31 cellular contexts compared by ENCODE assay signal in genomic region chr4:141706445-141706844, GRCh38.
DNase-seq lines count a peak whose midpoint lies in the region; ATAC-seq, FAIRE-seq and TF ChIP-seq lines count a peak whose summit lies in the region.
"Had no signal": no experiment of that assay in that cellular context is flagged by ENCODE, and none has a peak within 500 bp of the region (broad histone marks: within the 10 kb centered on the region; RNA-seq: fewer than 3 reads in every experiment).

No MANE protein-coding gene starts in this region.

- H3K9me3 ChIP-seq in left ventricle myocardium inferior (replicated peaks), result peaks cover 27% of the 10 kb centered on the region
- H3K9me3 ChIP-seq: SJCRH30, suprapubic skin had no signal

- no peaks in the 10 kb centered on the region for H3K27me3 ChIP-seq in left ventricle myocardium inferior (ENCODE audit: low read depth)
- H3K27me3 ChIP-seq: left lung, SJCRH30, suprapubic skin had no signal

- peaks cover 64% of the 10 kb centered on the region for H3K4me1 Mint-ChIP-seq in stimulated activated memory B cell treated with anti-CD40 and anti-IgM and Interleukin-4, amounts not matched to agents 10 μg/mL and 1 μg/mL and 100 μg/mL, for 72 hours

- no peak for FAIRE-seq in H54 (lab: Jason Lieb, UNC)
- FAIRE-seq: bronchial epithelial cell had no signal

- no peak overlapping the region for H3K4me3 Mint-ChIP-seq in stimulated activated memory B cell treated with anti-CD40 and anti-IgM and Interleukin-4, amounts not matched to agents 10 μg/mL and 1 μg/mL and 100 μg/mL, for 72 hours
- H3K4me3 Mint-ChIP-seq: HFFc6 had no signal

- H3K27ac ChIP-seq in left ventricle myocardium inferior (replicated peaks), result no peak overlapping the region
- H3K27ac ChIP-seq: C4-2B, epithelial cell of prostate, GM23248, left lung, SJCRH30, suprapubic skin, VCaP had no signal

- H3K27ac Mint-ChIP-seq in stimulated activated memory B cell treated with anti-CD40 and anti-IgM and Interleukin-4, amounts not matched to agents 10 μg/mL and 1 μg/mL and 100 μg/mL, for 72 hours, result peak overlapping the region; percentile 48
- H3K27ac Mint-ChIP-seq: activated naive CD4-positive, alpha-beta T cell treated with anti-CD3 and anti-CD28 coated beads, Interleukin-2, amount 50 U/mL, for 72 hours; activated T-helper 2 cell treated with anti-CD3 and anti-CD28 coated beads, Interferon-gamma antibody, Interleukin-2, Interleukin-4, amounts not matched to agents 10 μg/mL and 5 μg/mL and 100 μg/mL, durations not matched to agents 14 hours and 24 hours and 36 hours; HFFc6 had no signal

- H3K4me1 ChIP-seq in left ventricle myocardium inferior, result no peaks in the 10 kb centered on the region
- H3K4me1 ChIP-seq: suprapubic skin had no signal

- no peak for TF ChIP-seq CTCF in left ventricle myocardium inferior (IDR thresholded peaks at IDR 0.05; ENCODE audit: borderline replicate concordance)

- peak; percentile 45 for DNase-seq in amniotic epithelial cell (ENCODE audit: low read depth)
- no peak for DNase-seq in H54 (ENCODE audit: insufficient read length, low spot score)
- DNase-seq in NCI-H82 treated with DMSO at 0.1 percent for 48 hours (lab: John Stamatoyannopoulos, UW; ENCODE audit: unreplicated experiment), result no peak
- no peak for DNase-seq in left ventricle myocardium inferior
- DNase-seq: activated CD4-positive, alpha-beta T cell treated with anti-CD3 and anti-CD28 coated beads for 48 hours; Calu3; DMS79; effector CD8-positive, alpha-beta T cell; GF-D8; GM23248; HFFc6; IMR-90; left lung; mesendoderm; NCI-H146; NCI-H446; NCI-H774; SJCRH30; stimulated activated naive CD4-positive, alpha-beta T cell treated with Interleukin-2 at 50 U/mL for 16 hours; T1000 had no signal

- ATAC-seq in GM18520 (IDR thresholded peaks at IDR 0.05; ENCODE audit: unreplicated experiment) (peak; percentile 2), HG02938 (IDR thresholded peaks at IDR 0.05; ENCODE audit: unreplicated experiment) (peak; percentile 1), HG03039 (IDR thresholded peaks at IDR 0.05; ENCODE audit: unreplicated experiment) (no peak)
- no peak for ATAC-seq in stimulated activated memory B cell treated with anti-CD40 and anti-IgM and Interleukin-4, amounts not matched to agents 10 μg/mL and 1 μg/mL and 100 μg/mL, for 72 hours
- ATAC-seq: activated naive CD4-positive, alpha-beta T cell treated with anti-CD3 and anti-CD28 coated beads, Interleukin-2, amount 50 U/mL, for 72 hours; left lung had no signal

- no peak overlapping the region for H3K4me3 ChIP-seq in left ventricle myocardium inferior
- H3K4me3 ChIP-seq: GM23248, left lung, SJCRH30, suprapubic skin had no signal

- no peak for TF ChIP-seq POLR2A in H54 (IDR thresholded peaks at IDR 0.05; ENCODE audit: low read depth, low read length)

- no peaks in the 10 kb centered on the region for H3K27me3 Mint-ChIP-seq in stimulated activated memory B cell treated with anti-CD40 and anti-IgM and Interleukin-4, amounts not matched to agents 10 μg/mL and 1 μg/mL and 100 μg/mL, for 72 hours

- no peaks in the 10 kb centered on the region for H3K36me3 ChIP-seq in left ventricle myocardium inferior
- H3K36me3 ChIP-seq: left lung, SJCRH30, suprapubic skin had no signal

- intact Hi-C loops in left ventricle myocardium inferior (cut with micrococcal nuclease), result no loop called here

- H3K36me3 Mint-ChIP-seq in stimulated activated memory B cell treated with anti-CD40 and anti-IgM and Interleukin-4, amounts not matched to agents 10 μg/mL and 1 μg/mL and 100 μg/mL, for 72 hours, result no peaks in the 10 kb centered on the region

- peaks cover 3% of the 10 kb centered on the region for H3K9me3 Mint-ChIP-seq in stimulated activated memory B cell treated with anti-CD40 and anti-IgM and Interleukin-4, amounts not matched to agents 10 μg/mL and 1 μg/mL and 100 μg/mL, for 72 hours
- H3K9me3 Mint-ChIP-seq: activated T-helper 2 cell treated with anti-CD3 and anti-CD28 coated beads, Interferon-gamma antibody, Interleukin-2, Interleukin-4, amounts not matched to agents 10 μg/mL and 5 μg/mL and 100 μg/mL, durations not matched to agents 14 hours and 24 hours and 36 hours had no signal

Comparison
In these comparisons a context has a peak if more than half of its experiments do, and no peak if none do; other contexts are left out.
1. ATAC-seq: peak in GM18520 (single experiment) and HG02938 (single experiment); none in stimulated activated memory B cell treated with anti-CD40 and anti-IgM and Interleukin-4, amounts not matched to agents 10 μg/mL and 1 μg/mL and 100 μg/mL, for 72 hours (single experiment) and HG03039 (single experiment).